ENCODE assay signal across 23 cellular contexts in the genomic region with DNA sequence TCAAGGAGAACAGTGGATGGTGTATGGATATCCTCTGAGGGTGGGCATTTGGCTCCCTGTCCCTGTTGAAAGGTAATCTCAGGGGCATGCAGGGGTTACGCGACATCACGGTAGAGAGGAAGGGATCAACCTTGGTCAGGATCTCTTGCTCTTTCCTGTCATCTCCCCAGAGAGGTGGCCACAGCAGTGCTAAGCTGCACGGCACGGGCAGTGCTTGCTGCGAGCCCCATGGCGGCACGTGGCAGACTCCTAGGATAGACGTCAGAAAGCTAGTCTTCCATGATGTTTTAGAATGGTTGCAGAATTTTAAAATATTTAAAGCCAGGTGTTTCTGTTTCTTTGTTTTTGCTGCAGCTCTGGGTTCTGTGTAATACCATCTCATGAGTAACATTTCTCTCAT. TPM values are rescaled to one million over a fixed set of nuclear protein-coding genes. Genes with fewer than 3 reads are reported as not detected.
DNase-seq lines count a peak whose midpoint lies in the region; ATAC-seq and TF ChIP-seq lines count a peak whose summit lies in the region.
"Had no signal": no experiment of that assay in that cellular context is flagged by ENCODE, and none has a peak within 500 bp of the region (broad histone marks: within the 10 kb centered on the region; RNA-seq: fewer than 3 reads in every experiment).

No MANE protein-coding gene starts in this region.

- intact Hi-C loops in PC-9 (cut with micrococcal nuclease; ENCODE audit: unreplicated experiment): no loop called here
- intact Hi-C loops in posterior vena cava (cut with DNase I): no loop called here

- H3K27ac ChIP-seq in PC-9: 0 out of 2 replicates have a peak overlapping the region, but pooled peaks have one; percentile 1
- H3K27ac ChIP-seq: BLaER1 had no signal

- CTCF ChIA-PET in PC-9 (lab: Charles Lee): no interaction called here

- ATAC-seq in HG02884 (IDR thresholded peaks at IDR 0.05; ENCODE audit: unreplicated experiment): no peak
- ATAC-seq: GM12878 had no signal

- H3K27ac Mint-ChIP-seq in HFFc6: peak overlapping the region; percentile 9; the same call in 1 of the 2 replicates
- H3K27ac Mint-ChIP-seq: CD4-positive, alpha-beta memory T cell had no signal

- peaks cover 2% of the 10 kb centered on the region; the same call in 1 of the 2 replicates for H3K27me3 Mint-ChIP-seq in HFFc6 (ENCODE audit: insufficient read depth)
- H3K27me3 Mint-ChIP-seq: CD4-positive, alpha-beta memory T cell; CD4-positive, CD25-positive, alpha-beta regulatory T cell; CD8-positive, alpha-beta memory T cell had no signal

- POLR2A ChIA-PET in PC-9 (lab: Charles Lee; ENCODE audit: unreplicated experiment): no interaction called here

- H3K4me3 ChIP-seq in PC-9: no peak overlapping the region
- H3K4me3 ChIP-seq: BLaER1, GM12878 had no signal

- no peaks in the 10 kb centered on the region for H3K9me3 ChIP-seq in PC-9 (ENCODE audit: insufficient read depth, low read depth)
- H3K9me3 ChIP-seq: BE2C, BLaER1 had no signal

- no peaks in the 10 kb centered on the region for H3K9me3 Mint-ChIP-seq in HFFc6
- H3K9me3 Mint-ChIP-seq: CD14-positive monocyte; CD4-positive, alpha-beta memory T cell; CD4-positive, CD25-positive, alpha-beta regulatory T cell; CD8-positive, alpha-beta memory T cell had no signal

- TF ChIP-seq CTCF in HFFc6 (IDR thresholded peaks at IDR 0.05) (no peak), PC-9 (conservative IDR thresholded peaks at IDR 0.05) (no peak)

- peaks cover 56% of the 10 kb centered on the region; the same call in 1 of the 2 replicates for H3F3A ChIP-seq in PC-9 (ENCODE audit: insufficient read depth, low read depth)

- peaks cover 93% of the 10 kb centered on the region for H3K36me3 ChIP-seq in PC-9 (ENCODE audit: low read depth)

- BruUV-seq in PC-9 (replicated peaks; lab: Mats Ljungman, UMichigan): no TSS peak

- H4K20me1 ChIP-seq in PC-9 (ENCODE audit: insufficient read depth): peaks cover 10% of the 10 kb centered on the region; the same call in 1 of the 2 replicates

- DNase-seq in HFFc6 (no peak), PC-9 (no peak), posterior vena cava (ENCODE audit: low spot score) (peak; percentile 62), NCI-H187 treated with DMSO at 0.1 percent for 48 hours (lab: John Stamatoyannopoulos, UW) (no peak)
- DNase-seq: 8988T; ACHN; BE2C; C1 segment of cervical spinal cord; CD4-positive, alpha-beta memory T cell; CD4-positive, CD25-positive, alpha-beta regulatory T cell; CD8-positive, alpha-beta memory T cell; COR-L47; DMS 273 treated with DMSO at 0.1 percent for 48 hours; DMS153; DMS53; DMS79; DND-41; EL; GDM1 had no signal

- H3K79me2 ChIP-seq in PC-9 (ENCODE audit: low read depth): no peaks in the 10 kb centered on the region

- no peak overlapping the region for H3K4me2 ChIP-seq in PC-9
- H3K4me2 ChIP-seq: BLaER1 had no signal

- H3K9me2 ChIP-seq in PC-9 (ENCODE audit: insufficient read depth): no peaks in the 10 kb centered on the region

- no peak overlapping the region for H3K4me3 Mint-ChIP-seq in HFFc6
- H3K4me3 Mint-ChIP-seq: CD14-positive monocyte; CD4-positive, alpha-beta memory T cell; CD4-positive, CD25-positive, alpha-beta regulatory T cell; CD8-positive, alpha-beta memory T cell had no signal

- peaks cover 8% of the 10 kb centered on the region for H3K4me1 Mint-ChIP-seq in HFFc6 (ENCODE audit: low read depth)
- H3K4me1 Mint-ChIP-seq: CD14-positive monocyte; CD4-positive, alpha-beta memory T cell; CD4-positive, CD25-positive, alpha-beta regulatory T cell; CD8-positive, alpha-beta memory T cell had no signal

- H3K27me3 ChIP-seq in PC-9 (ENCODE audit: insufficient read depth, low read depth): no peaks in the 10 kb centered on the region
- H3K27me3 ChIP-seq: BE2C, BLaER1 had no signal

- H3K36me3 Mint-ChIP-seq in HFFc6 (ENCODE audit: low read depth): peaks cover 72% of the 10 kb centered on the region

- H2AFZ ChIP-seq in PC-9: no peak overlapping the region

- no peaks in the 10 kb centered on the region for H3K4me1 ChIP-seq in PC-9 (replicated peaks; ENCODE audit: insufficient read depth)
- H3K4me1 ChIP-seq: BE2C, BLaER1 had no signal

RNA-seq across cellular contexts. Expression of a gene that starts 41.0 kb away (rescaled TPM):
- total RNA-seq in HFFc6 (2021; fragmentation: NEBNext Ultra II Directional; extraction: Animal tissue kit (Norgen Biotek cat#: 25700)): 100 to 1,000 TPM; 364 to 643 (median 408) TPM
- total RNA-seq in PC-9 (2021) (1,203 and 1,268 TPM in 2 replicates), posterior vena cava (100 to 1,000 TPM; 421 to 510 TPM)
